29 cellular contexts compared by ENCODE assay signal in genomic region chr7:138665669-138666140, GRCh38. TPM values are rescaled to one million over a fixed set of nuclear protein-coding genes. Genes with fewer than 3 reads are reported as not detected.
A peak's percentile ranks its signal among the peaks of the same experiment; 100 is the strongest.
DNase-seq lines count a peak whose midpoint lies in the region; ATAC-seq, FAIRE-seq and TF ChIP-seq lines count a peak whose summit lies in the region.
"Had no signal": no experiment of that assay in that cellular context is flagged by ENCODE, and none has a peak within 500 bp of the region (broad histone marks: within the 10 kb centered on the region; RNA-seq: fewer than 3 reads in every experiment).

No MANE protein-coding gene starts in this region.

- TF ChIP-seq CTCF in K562 (IDR thresholded peaks at IDR 0.05 in 2 of 3, conservative IDR thresholded peaks at IDR 0.05 in 1 of 3; ENCODE audit: insufficient read depth in 2 of 3, low read depth in 1 of 3, low read length in 3 of 3), result no peak

- H4K8ac ChIP-seq in mesenchymal stem cell (ENCODE audit: low read length), result no peak overlapping the region

- no peaks in the 10 kb centered on the region for H3K9me1 ChIP-seq in K562 (ENCODE audit: control insufficient read depth, insufficient read depth, low read length)

- H3K9ac ChIP-seq in HUES48 (ENCODE audit: low read depth, low read length) (no peak overlapping the region), K562 (ENCODE audit: insufficient read depth in 1 of 2, low read depth in 2 of 2, low read length in 2 of 2) (no peak overlapping the region), mesenchymal stem cell (ENCODE audit: low read length) (no peak overlapping the region)

- H4K91ac ChIP-seq in mesenchymal stem cell (ENCODE audit: low read length), result no peak overlapping the region

- H3K27ac ChIP-seq in HUES48 (ENCODE audit: low read depth, low read length), result peak overlapping the region; percentile 46
- no peak overlapping the region for H3K27ac ChIP-seq in K562 (ENCODE audit: extremely low read depth, low read depth, low read length)
- H3K27ac ChIP-seq in layer of hippocampus (ENCODE audit: low read depth, low read length), result peak overlapping the region; percentile 91
- H3K27ac ChIP-seq in mesenchymal stem cell (ENCODE audit: low read length, poor library complexity, severe bottlenecking), result no peak overlapping the region
- H3K27ac ChIP-seq: upper lobe of right lung had no signal

- no peak for TF ChIP-seq EP300 in K562 (IDR thresholded peaks at IDR 0.05; ENCODE audit: low read length)

- POLR2A ChIA-PET in K562 (lab: Yijun Ruan, JAX), result interaction anchor here (1.0 to 2.0 kb wide), 2 partner anchors 8 to 520 kb away, joined by 3 to 5 read pairs; no protein-coding TSS in a partner anchor

- H2BK5ac ChIP-seq in mesenchymal stem cell (ENCODE audit: low read depth, low read length, poor library complexity, severe bottlenecking), result no peak overlapping the region

- H3K9me3 ChIP-seq in HUES48 (ENCODE audit: control insufficient read depth, insufficient read depth, low read length), result no peaks in the 10 kb centered on the region
- H3K9me3 ChIP-seq in K562 (replicated peaks; ENCODE audit: control insufficient read depth, insufficient read depth, low read depth, low read length), result no peaks in the 10 kb centered on the region
- H3K9me3 ChIP-seq in mesenchymal stem cell (ENCODE audit: control insufficient read depth, low read length), result no peaks in the 10 kb centered on the region
- H3K9me3 ChIP-seq: body of pancreas, upper lobe of right lung had no signal

- no peak overlapping the region for H2AFZ ChIP-seq in K562 (ENCODE audit: low read depth, low read length)
- no peak overlapping the region for H2AFZ ChIP-seq in mesenchymal stem cell (ENCODE audit: low read depth, low read length)

- H3K4me3 ChIP-seq in HUES48 (ENCODE audit: low read depth, low read length) (no peak overlapping the region), K562 (no peak overlapping the region), mesenchymal stem cell (ENCODE audit: insufficient read depth in 1 of 2, low read depth in 1 of 2, low read length in 2 of 2) (no peak overlapping the region)
- H3K4me3 ChIP-seq: body of pancreas, HAP-1, upper lobe of right lung had no signal

- no peak overlapping the region for H3K18ac ChIP-seq in mesenchymal stem cell (ENCODE audit: low read depth in 1 of 2, low read length in 2 of 2)

- no peak overlapping the region for H2BK15ac ChIP-seq in mesenchymal stem cell (ENCODE audit: low read depth, poor library complexity, severe bottlenecking)

- no peaks in the 10 kb centered on the region for H3K79me2 ChIP-seq in K562 (ENCODE audit: control insufficient read depth, insufficient read depth, low read length)

- no peaks in the 10 kb centered on the region for H4K20me1 ChIP-seq in K562 (replicated peaks; ENCODE audit: control insufficient read depth, insufficient read depth, low read length)

- no peak overlapping the region for H3K4me2 ChIP-seq in K562 (ENCODE audit: insufficient read depth, low read length)
- no peak overlapping the region for H3K4me2 ChIP-seq in mesenchymal stem cell (ENCODE audit: low read length, poor library complexity, severe bottlenecking)

- in situ Hi-C loops in K562 (cut with MboI), result no loop called here

- H3K14ac ChIP-seq in mesenchymal stem cell (ENCODE audit: low read length in 2 of 2), result no peak overlapping the region

- BruUV-seq in K562 (replicated peaks; lab: Mats Ljungman, UMichigan), result no TSS peak

- no peak for TF ChIP-seq RAD21 in K562 (CRISPR knock-in tag; conservative IDR thresholded peaks at IDR 0.05 in 1 of 2, IDR thresholded peaks at IDR 0.05 in 1 of 2)

- 1% methylated on average over 4 of the region's 4 CpGs for WGBS in K562 (ENCODE audit: insufficient coverage, low coverage, missing lambda C conversion rate)
- 82% methylated on average over 4 of the region's 4 CpGs for WGBS in mesenchymal stem cell

- no peak for TF ChIP-seq POLR2A in K562 (conservative IDR thresholded peaks at IDR 0.05)

- H2AK5ac ChIP-seq in mesenchymal stem cell (ENCODE audit: low read length, severe bottlenecking), result no peak overlapping the region

- intact Hi-C loops in K562 (cut with micrococcal nuclease), result no loop called here

- H3K23ac ChIP-seq in mesenchymal stem cell (ENCODE audit: low read length in 2 of 2), result no peak overlapping the region

- DNase-seq in K562 (ENCODE audit: extremely low read depth in 1 of 4, low spot score in 3 of 4) (no peak), pons (ENCODE audit: low spot score) (peak; percentile 87), NCI-H2029 (lab: John Stamatoyannopoulos, UW) (no peak), mesenchymal stem cell (no peak), OCI-M2 (lab: John Stamatoyannopoulos, UW; ENCODE audit: unreplicated experiment) (no peak)
- DNase-seq: activated CD4-positive, alpha-beta T cell treated with anti-CD3 and anti-CD28 coated beads for 36 hours; activated CD8-positive, alpha-beta T cell treated with anti-CD3 and anti-CD28 coated beads, Interleukin-2, amount 10 ng/mL, durations not matched to agents 7 days and 5 days; activated effector memory CD4-positive, alpha-beta T cell treated with anti-CD3 and anti-CD28 coated beads, Interleukin-2, amount 50 U/mL, for 16 hours; activated naive CD8-positive, alpha-beta T cell treated with anti-CD3 and anti-CD28 coated beads, Interleukin-2, amount 50 U/mL, for 24 hours; activated T-cell treated with anti-CD3 and anti-CD28 coated beads for 4 hours; effector CD4-positive, alpha-beta T cell; mammary epithelial cell; NCI-H1436 treated with DMSO at 0.1 percent for 48 hours; NCI-H2107; NCI-H446; NCI-H774; occipital lobe; stimulated activated CD4-positive, alpha-beta T cell treated with anti-CD3 and anti-CD28 coated beads, Interleukin-2, amount 100 ng/mL, for 24 hours; T-helper 17 cell; upper lobe of right lung had no signal

- H3K79me1 ChIP-seq in mesenchymal stem cell (replicated peaks; ENCODE audit: low read length, poor library complexity, severe bottlenecking), result no peaks in the 10 kb centered on the region

- CTCF ChIA-PET in K562 (lab: Yijun Ruan, JAX; ENCODE audit: low intra/inter-chr PET ratio), result no interaction called here

- H3K36me3 ChIP-seq in HUES48 (ENCODE audit: control insufficient read depth, insufficient read depth, low read length), result no peaks in the 10 kb centered on the region
- no peaks in the 10 kb centered on the region for H3K36me3 ChIP-seq in K562 (ENCODE audit: control insufficient read depth, insufficient read depth, low read length)
- no peaks in the 10 kb centered on the region for H3K36me3 ChIP-seq in mesenchymal stem cell (ENCODE audit: control insufficient read depth in 1 of 2, insufficient read depth in 2 of 2, low read depth in 1 of 2, low read length in 2 of 2)
- H3K36me3 ChIP-seq: HAP-1, upper lobe of right lung had no signal

- ATAC-seq in K562 (no peak), GM18502 (IDR thresholded peaks at IDR 0.05; ENCODE audit: poor library complexity, unreplicated experiment) (no peak)
- ATAC-seq: activated CD4-positive, alpha-beta T cell treated with anti-CD3 and anti-CD28 coated beads for 36 hours; activated CD8-positive, alpha-beta T cell treated with anti-CD3 and anti-CD28 coated beads, Interleukin-2, amount 10 ng/mL, durations not matched to agents 7 days and 5 days; activated naive CD8-positive, alpha-beta T cell treated with anti-CD3 and anti-CD28 coated beads, Interleukin-2, amount 50 U/mL, for 24 hours; body of pancreas; T-helper 17 cell; upper lobe of right lung had no signal

- H3K27me3 ChIP-seq in HUES48 (ENCODE audit: control insufficient read depth, insufficient read depth, low read length) (no peaks in the 10 kb centered on the region), K562 (ENCODE audit: control insufficient read depth in 2 of 2, insufficient read depth in 2 of 2, low read length in 2 of 2) (peaks cover 22 to 25% of the 10 kb centered on the region in 2 experiments; a peak in 3 of 5 replicates), layer of hippocampus (ENCODE audit: control insufficient read depth, insufficient read depth, low read length) (no peaks in the 10 kb centered on the region), mesenchymal stem cell (ENCODE audit: control insufficient read depth in 1 of 2, insufficient read depth in 1 of 2, low read length in 2 of 2) (peaks cover 21 to 28% of the 10 kb centered on the region in 2 experiments)
- H3K27me3 ChIP-seq: body of pancreas, upper lobe of right lung had no signal

- no peak overlapping the region for H3K4ac ChIP-seq in mesenchymal stem cell (ENCODE audit: low read depth in 1 of 2, low read length in 2 of 2)

- FAIRE-seq in K562 (lab: Jason Lieb, UNC), result no peak
- FAIRE-seq: G401.6, GM19239, small intestine had no signal

- H2BK120ac ChIP-seq in mesenchymal stem cell (ENCODE audit: low read depth, low read length), result no peak overlapping the region

- H3K4me1 ChIP-seq in HUES48 (ENCODE audit: control insufficient read depth, insufficient read depth, low read length), result peaks cover 70% of the 10 kb centered on the region
- H3K4me1 ChIP-seq in K562 (replicated peaks in 1 of 2; ENCODE audit: control insufficient read depth in 2 of 2, insufficient read depth in 2 of 2, low read length in 2 of 2), result no peaks in the 10 kb centered on the region; a peak in 1 of 5 replicates
- peaks cover 10% of the 10 kb centered on the region for H3K4me1 ChIP-seq in mesenchymal stem cell (ENCODE audit: control insufficient read depth, insufficient read depth, low read depth, low read length)
- H3K4me1 ChIP-seq: upper lobe of right lung had no signal

- H2BK12ac ChIP-seq in mesenchymal stem cell (ENCODE audit: low read length in 2 of 2), result no peak overlapping the region

RNA-seq across cellular contexts. Expression of gene SVOPL, which starts 35.5 kb away (rescaled TPM):
- not detected in 2 replicates for total RNA-seq in K562 (2011; cell fraction: chromatin; rRNA removed; ENCODE audit: low replicate concordance)
- total RNA-seq in K562 (2011; cell fraction: nucleolus; rRNA removed), result not detected in 2 replicates
- total RNA-seq in K562 (2011; cell fraction: nucleoplasm; rRNA removed), result not detected in 2 replicates
- total RNA-seq in K562 (2014; rRNA removed), result not detected in 2 replicates
- total RNA-seq in K562 (2014; rRNA removed; fragmentation: Illumina TruSeq; extraction: Trizol), result not detected in 2 replicates
- not detected in 2 replicates for total RNA-seq in K562 (2015; rRNA removed; fragmentation: Illumina TruSeq; extraction: Trizol)
- not detected in 2 replicates for total RNA-seq in K562 (2021)
- 0.20 TPM in 2 replicates for polyA plus RNA-seq in K562 (2011; rRNA removed)
- 0.24 TPM in 1 of 2 replicates, not detected in the other for polyA plus RNA-seq in K562 (2011; cell fraction: cytosol; rRNA removed)
- 0.20 TPM in 1 of 2 replicates, not detected in the other for polyA plus RNA-seq in K562 (2011; cell fraction: nucleus; rRNA removed)
- 0.22 and 0.34 TPM in 2 replicates for polyA plus RNA-seq in K562 (2012)
- polyA plus RNA-seq in K562 (2014; fragmentation: Illumina TruSeq; extraction: Trizol), result not detected in 2 replicates
- under 1 TPM; 0.13 to 0.42 TPM for polyA plus RNA-seq in K562 (2014; fragmentation: Nextera tagmentation; extraction: Ambion mirVana)
- 0.36 TPM in 1 of 2 replicates, not detected in the other for polyA plus RNA-seq in K562 (2014; rRNA removed)
- not detected in 2 replicates for polyA minus RNA-seq in K562 (2011; rRNA and poly(A)+ RNA removed)
- polyA minus RNA-seq in K562 (2011; cell fraction: cytosol; rRNA and poly(A)+ RNA removed), result 0.91 and 1.6 TPM in 2 replicates
- polyA minus RNA-seq in K562 (2011; cell fraction: nucleus; rRNA and poly(A)+ RNA removed), result 0.22 and 0.27 TPM in 2 replicates
- not detected for polyA plus RNA-seq in mesenchymal stem cell (2013, experiment 1 of 2)
- polyA plus RNA-seq in mesenchymal stem cell (2013, experiment 2 of 2), result not detected
- total RNA-seq: activated CD4-positive, alpha-beta T cell treated with anti-CD3 and anti-CD28 coated beads for 36 hours; body of pancreas; RPMI7951; T-helper 17 cell had no signal
- polyA plus RNA-seq: mammary epithelial cell had no signal

Comparison
In these comparisons a context has a peak if more than half of its experiments do, and no peak if none do; other contexts are left out.
1. H3K27ac ChIP-seq: peak in HUES48 (single experiment) and layer of hippocampus (single experiment); none in K562 (single experiment) and mesenchymal stem cell (single experiment).